1 cellular context compared by ENCODE assay signal in the genomic region with DNA sequence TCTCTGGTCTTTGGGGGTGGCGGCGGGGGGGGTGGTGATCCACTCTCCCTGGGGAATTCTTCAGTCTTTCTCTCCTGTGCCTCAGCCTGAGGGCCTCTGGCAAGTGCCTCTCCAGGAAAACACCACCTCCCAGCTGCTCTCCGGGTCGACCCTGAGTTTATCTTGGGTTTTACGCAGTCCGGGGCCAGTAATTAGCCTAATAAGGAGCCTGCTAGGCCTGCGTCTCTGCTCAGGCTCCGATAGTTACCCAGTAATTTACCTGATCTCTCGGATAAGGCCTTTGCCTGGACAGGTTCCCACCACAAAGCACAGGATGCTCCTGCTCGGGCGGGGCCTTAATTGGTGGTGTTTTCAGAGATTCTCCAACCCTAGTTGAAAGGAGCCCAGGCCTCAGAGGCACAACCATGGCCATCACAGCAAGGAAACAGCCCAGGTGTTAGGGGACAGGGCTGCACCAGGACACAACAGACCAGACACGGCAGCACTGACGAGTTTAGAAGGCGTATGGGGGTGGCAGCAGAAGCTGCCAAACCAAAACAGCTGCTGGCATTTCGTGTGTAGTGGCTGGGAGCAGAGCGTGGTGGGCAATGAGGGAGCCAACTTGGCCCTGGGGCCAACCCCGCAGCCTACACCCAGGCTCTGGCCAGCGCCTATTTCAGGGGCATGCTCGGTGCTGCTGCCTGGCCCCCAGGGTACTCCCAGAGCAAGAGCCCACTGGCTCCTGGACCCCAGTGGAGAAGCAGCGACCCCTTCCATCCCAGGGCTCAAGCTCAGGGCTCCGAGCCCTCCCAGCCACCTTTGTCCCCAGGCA.
TF ChIP-seq lines count a peak whose summit lies in the region.

No MANE protein-coding gene starts in this region.

TF ChIP-seq in H1, 55 proteins besides CTCF, POLR2A, EP300 and RAD21 (continued from another document):
- TF ChIP-seq, protein P1, sequence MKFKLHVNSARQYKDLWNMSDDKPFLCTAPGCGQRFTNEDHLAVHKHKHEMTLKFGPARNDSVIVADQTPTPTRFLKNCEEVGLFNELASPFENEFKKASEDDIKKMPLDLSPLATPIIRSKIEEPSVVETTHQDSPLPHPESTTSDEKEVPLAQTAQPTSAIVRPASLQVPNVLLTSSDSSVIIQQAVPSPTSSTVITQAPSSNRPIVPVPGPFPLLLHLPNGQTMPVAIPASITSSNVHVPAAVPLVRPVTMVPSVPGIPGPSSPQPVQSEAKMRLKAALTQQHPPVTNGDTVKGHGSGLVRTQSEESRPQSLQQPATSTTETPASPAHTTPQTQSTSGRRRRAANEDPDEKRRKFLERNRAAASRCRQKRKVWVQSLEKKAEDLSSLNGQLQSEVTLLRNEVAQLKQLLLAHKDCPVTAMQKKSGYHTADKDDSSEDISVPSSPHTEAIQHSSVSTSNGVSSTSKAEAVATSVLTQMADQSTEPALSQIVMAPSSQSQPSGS (IDR thresholded peaks at IDR 0.05; ENCODE audit: low read length) = no peak
- TF ChIP-seq KDM1A (IDR thresholded peaks at IDR 0.05; ENCODE audit: borderline replicate concordance, low read length) (no peak), RNF2 (IDR thresholded peaks at IDR 0.05; ENCODE audit: borderline replicate concordance, low read depth, low read length, missing control alignments, poor library complexity, severe bottlenecking) (no peak), CBX8 (IDR thresholded peaks at IDR 0.05; ENCODE audit: borderline replicate concordance, low read depth, low read length) (no peak), NANOG (IDR thresholded peaks at IDR 0.05; ENCODE audit: insufficient read depth, low read depth, low read length, poor library complexity, severe bottlenecking) (no peak), RXRA (IDR thresholded peaks at IDR 0.05; ENCODE audit: insufficient read depth, low read depth, low read length) (no peak), HDAC2 (IDR thresholded peaks at IDR 0.05; ENCODE audit: borderline replicate concordance in 1 of 2, low read depth in 2 of 2, low read length in 2 of 2) (no peak), CHD1 (IDR thresholded peaks at IDR 0.05; ENCODE audit: low read depth, low read length) (no peak), EGR1 (IDR thresholded peaks at IDR 0.05; ENCODE audit: borderline replicate concordance, low read depth, low read length) (no peak), MAX (IDR thresholded peaks at IDR 0.05) (no peak), SRF (IDR thresholded peaks at IDR 0.05; ENCODE audit: low read depth, low read length) (no peak), KDM4A (IDR thresholded peaks at IDR 0.05; ENCODE audit: low read depth, low read length, severe bottlenecking) (no peak), KDM5A (IDR thresholded peaks at IDR 0.05; ENCODE audit: low read length) (no peak), RFX5 (IDR thresholded peaks at IDR 0.05; ENCODE audit: borderline replicate concordance, low read depth, low read length) (no peak), BCL11A (IDR thresholded peaks at IDR 0.05; ENCODE audit: low read depth in 2 of 2, low read length in 2 of 2) (no peak), GABPA (IDR thresholded peaks at IDR 0.05; ENCODE audit: borderline replicate concordance, insufficient read depth, low read length) (no peak)
- TF ChIP-seq, protein P2, sequence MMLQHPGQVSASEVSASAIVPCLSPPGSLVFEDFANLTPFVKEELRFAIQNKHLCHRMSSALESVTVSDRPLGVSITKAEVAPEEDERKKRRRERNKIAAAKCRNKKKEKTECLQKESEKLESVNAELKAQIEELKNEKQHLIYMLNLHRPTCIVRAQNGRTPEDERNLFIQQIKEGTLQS (IDR thresholded peaks at IDR 0.05; ENCODE audit: insufficient read depth, low read depth, low read length) = no peak
